Comparison of ENCODE assay signal across 9 cellular contexts in the genomic region with DNA sequence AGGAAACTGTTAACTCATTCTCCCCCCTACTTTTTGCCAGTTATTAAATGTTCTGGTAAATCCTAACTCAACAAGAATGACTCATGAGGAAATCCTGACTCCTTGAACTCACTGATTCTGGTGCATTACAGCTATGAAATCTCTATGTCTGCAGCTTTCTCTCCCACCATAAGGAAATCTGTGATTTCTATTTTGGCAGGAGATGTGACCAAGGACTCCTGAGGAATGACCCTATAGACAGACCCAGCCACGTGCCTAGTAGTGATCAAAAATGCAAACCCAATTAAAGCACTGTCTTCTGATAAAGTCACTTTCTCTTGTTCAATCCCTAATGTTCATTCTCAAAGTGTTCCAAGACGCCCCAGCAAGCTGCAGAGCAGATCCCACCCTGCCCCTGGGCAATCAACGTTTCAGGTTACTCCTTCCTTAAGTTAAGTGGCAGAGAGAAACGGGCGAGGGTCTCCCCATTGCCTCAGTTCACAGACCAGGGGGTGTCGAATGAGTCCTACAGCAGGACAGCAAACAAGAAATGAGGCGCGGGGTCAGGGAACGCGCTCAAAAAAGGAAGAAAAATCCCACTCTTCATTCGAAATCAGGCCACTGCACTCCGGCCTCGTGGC. TPM values are rescaled to one million over a fixed set of nuclear protein-coding genes. Genes with fewer than 3 reads are reported as not detected.
DNase-seq lines count a peak whose midpoint lies in the region; ATAC-seq, FAIRE-seq and TF ChIP-seq lines count a peak whose summit lies in the region.
"Had no signal": no experiment of that assay in that cellular context is flagged by ENCODE, and none has a peak within 500 bp of the region (broad histone marks: within the 10 kb centered on the region; RNA-seq: fewer than 3 reads in every experiment).

No MANE protein-coding gene starts in this region.

- POLR2A ChIA-PET in PC-3 (lab: Charles Lee; ENCODE audit: unreplicated experiment), result interaction anchor here (0.5 to 0.6 kb wide), 3 partner anchors 54 to 332 kb away, joined by 3 read pairs; no protein-coding TSS in a partner anchor

- H3K79me2 ChIP-seq in PC-3 (ENCODE audit: low read length), result peaks cover 43% of the 10 kb centered on the region

- peak overlapping the region; percentile 96 for H3K4me2 ChIP-seq in PC-3 (ENCODE audit: low read length)

- H3K4me1 ChIP-seq in PC-3 (ENCODE audit: insufficient read depth, low read length), result peaks cover 26% of the 10 kb centered on the region
- H3K4me1 ChIP-seq in mononuclear cell (ENCODE audit: insufficient read depth, low read length), result peaks cover 35% of the 10 kb centered on the region

- no peaks in the 10 kb centered on the region for H3K27me3 Mint-ChIP-seq in dendritic cell treated with granulocyte-macrophage colony-stimulating factor and Interleukin-4, amounts not matched to agents 40 ng/mL and 50 ng/mL, for 4 days

- peaks cover 28% of the 10 kb centered on the region for H4K20me1 ChIP-seq in PC-3 (ENCODE audit: low read length)

- H3K36me3 Mint-ChIP-seq in dendritic cell treated with granulocyte-macrophage colony-stimulating factor and Interleukin-4, amounts not matched to agents 40 ng/mL and 50 ng/mL, for 4 days (ENCODE audit: low read depth), result peaks cover 29% of the 10 kb centered on the region

- H3K4me1 Mint-ChIP-seq in dendritic cell treated with granulocyte-macrophage colony-stimulating factor and Interleukin-4, amounts not matched to agents 40 ng/mL and 50 ng/mL, for 4 days (ENCODE audit: low read depth), result peaks cover 39% of the 10 kb centered on the region

- H3K27ac ChIP-seq in PC-3 (ENCODE audit: low read length), result peak overlapping the region; percentile 73

- peak overlapping the region; percentile 84 for H2AFZ ChIP-seq in PC-3 (ENCODE audit: low read length)

- ATAC-seq in PC-3 (peak; percentile 16), HG03571 (IDR thresholded peaks at IDR 0.05; ENCODE audit: unreplicated experiment) (no peak)

- H3K4me3 ChIP-seq in PC-3 (ENCODE audit: low read length) (peak overlapping the region; percentile 86), mononuclear cell (ENCODE audit: low read length) (peak overlapping the region; percentile 93)

- CTCF ChIA-PET in PC-3 (lab: Charles Lee), result interaction anchor here (0.6 to 3.2 kb wide), 5 partner anchors 106 to 331 kb away, joined by 3 to 10 read pairs (median 4); no protein-coding TSS in a partner anchor

- H3F3A ChIP-seq in PC-3 (ENCODE audit: low read length, unreplicated experiment), result no peaks in the 10 kb centered on the region

- no peaks in the 10 kb centered on the region for H3K9me3 ChIP-seq in PC-3 (ENCODE audit: low read length)
- H3K9me3 ChIP-seq in mononuclear cell (ENCODE audit: low read depth, low read length), result no peaks in the 10 kb centered on the region

- TSS peak; percentile 52 for BruUV-seq in PC-3 (replicated peaks; lab: Mats Ljungman, UMichigan)

- H3K36me3 ChIP-seq in PC-3 (ENCODE audit: low read depth, low read length), result peaks cover 22% of the 10 kb centered on the region

- intact Hi-C loops in PC-3 (cut with micrococcal nuclease), result loop anchor here (1.0 to 10.0 kb wide), 6 partner anchors 107 to 331 kb away; a partner anchor contains a TSS
- intact Hi-C loops in dendritic cell treated with granulocyte-macrophage colony-stimulating factor and Interleukin-4, amounts not matched to agents 40 ng/mL and 50 ng/mL, for 4 days (cut with micrococcal nuclease), result loop anchor here (2.0 to 10.0 kb wide), 4 partner anchors 129 to 653 kb away; a partner anchor contains a TSS

- H3K27me3 ChIP-seq in PC-3 (ENCODE audit: low read length), result no peaks in the 10 kb centered on the region
- no peaks in the 10 kb centered on the region for H3K27me3 ChIP-seq in mononuclear cell (ENCODE audit: insufficient read depth, low read length)

- peak overlapping the region; percentile 93 for H3K4me3 Mint-ChIP-seq in dendritic cell treated with granulocyte-macrophage colony-stimulating factor and Interleukin-4, amounts not matched to agents 40 ng/mL and 50 ng/mL, for 4 days

- no peaks in the 10 kb centered on the region for H3K9me2 ChIP-seq in PC-3 (replicated peaks; ENCODE audit: low read length)

- peak overlapping the region; percentile 81 for H3K9ac ChIP-seq in PC-3 (ENCODE audit: low read length)

- no peak for TF ChIP-seq CTCF in PC-3 (conservative IDR thresholded peaks at IDR 0.05; ENCODE audit: low read depth, low read length)

- no peaks in the 10 kb centered on the region for H3K9me3 Mint-ChIP-seq in dendritic cell treated with granulocyte-macrophage colony-stimulating factor and Interleukin-4, amounts not matched to agents 40 ng/mL and 50 ng/mL, for 4 days

- H3K27ac Mint-ChIP-seq in dendritic cell treated with granulocyte-macrophage colony-stimulating factor and Interleukin-4, amounts not matched to agents 40 ng/mL and 50 ng/mL, for 4 days, result peak overlapping the region; percentile 90

- DNase-seq in NCI-H524 (lab: John Stamatoyannopoulos, UW), result peak; percentile 46 to 52
- DNase-seq in NCI-H524 treated with DMSO at 0.1 percent for 48 hours (lab: John Stamatoyannopoulos, UW), result no peak
- DNase-seq in PC-3, result peak; percentile 69
- peak; percentile 8 for DNase-seq in urothelium cell line (ENCODE audit: low spot score)
- DNase-seq in epidermal melanocyte (ENCODE audit: insufficient read length, low spot score), result no peak

- FAIRE-seq in urothelium cell line (lab: Jason Lieb, UNC), result no peak
- FAIRE-seq: colon had no signal

RNA-seq across cellular contexts. Expression of a gene that starts 0.8 kb away (rescaled TPM):
- total RNA-seq in PC-3 (2014; rRNA removed) (114 and 163 TPM in 2 replicates), mononuclear cell (372 TPM)

Comparison
In these comparisons a context has a peak if more than half of its experiments do, and no peak if none do; other contexts are left out.
1. DNase-seq: peak in NCI-H524 (2 of 2), PC-3 (single experiment) and urothelium cell line (single experiment); none in NCI-H524 treated with DMSO at 0.1 percent for 48 hours (single experiment) and epidermal melanocyte (single experiment).